Comparison of ENCODE assay signal across 21 cellular contexts in genomic region chr6:7604506-7604905, GRCh38. TPM values are rescaled to one million over a fixed set of nuclear protein-coding genes. Genes with fewer than 3 reads are reported as not detected.
DNase-seq lines count a peak whose midpoint lies in the region; ATAC-seq and TF ChIP-seq lines count a peak whose summit lies in the region.
"Had no signal": no experiment of that assay in that cellular context is flagged by ENCODE, and none has a peak within 500 bp of the region (broad histone marks: within the 10 kb centered on the region; RNA-seq: fewer than 3 reads in every experiment).

No MANE protein-coding gene starts in this region.

- no peak overlapping the region for H3K27ac ChIP-seq in CD4-positive, CD25-positive, alpha-beta regulatory T cell (ENCODE audit: insufficient read depth, low read length, poor library complexity, severe bottlenecking)
- H3K27ac ChIP-seq: esophagus squamous epithelium, gastroesophageal sphincter, neutrophil had no signal

- no peak for DNase-seq in CD4-positive, CD25-positive, alpha-beta regulatory T cell
- DNase-seq in GM12865 (ENCODE audit: low read depth), result peak; percentile 19
- no peak for DNase-seq in activated T-helper 1 cell treated with anti-CD3 and anti-CD28 coated beads, Interleukin-12 subunit alpha, Interleukin-12 subunit beta, Interleukin-2, Interleukin-4 antibody, amounts not matched to agents 30 ng/mL and 10 ng/mL and 1 ng/mL, durations not matched to agents 14 hours and 24 hours and 36 hours (ENCODE audit: low spot score)
- no peak for DNase-seq in epidermal melanocyte (ENCODE audit: insufficient read length, low spot score)
- no peak for DNase-seq in putamen (ENCODE audit: low spot score)
- DNase-seq: activated CD4-positive, alpha-beta T cell treated with anti-CD3 and anti-CD28 coated beads for 4 hours; activated CD8-positive, alpha-beta memory T cell treated with anti-CD3 and anti-CD28 coated beads, Interleukin-2, amount 50 U/mL, for 48 hours; activated naive CD4-positive, alpha-beta T cell treated with anti-CD3 and anti-CD28 coated beads, Interleukin-2, amount 10 ng/mL, durations not matched to agents 7 days and 5 days; DND-41; effector CD8-positive, alpha-beta T cell; esophagus squamous epithelium; KBM-7; NCI-H1694 treated with DMSO at 0.1 percent for 48 hours; NCI-H69; stimulated activated CD4-positive, alpha-beta T cell treated with anti-CD3 and anti-CD28 coated beads, Interleukin-2, amount 100 ng/mL, for 48 hours had no signal

- no peaks in the 10 kb centered on the region for H3K4me1 ChIP-seq in CD4-positive, CD25-positive, alpha-beta regulatory T cell (ENCODE audit: control insufficient read depth, insufficient read depth, low read length, poor library complexity, severe bottlenecking)
- H3K4me1 ChIP-seq: esophagus squamous epithelium, gastroesophageal sphincter had no signal

- H3K4me3 ChIP-seq in CD4-positive, CD25-positive, alpha-beta regulatory T cell (ENCODE audit: low read depth, low read length), result no peak overlapping the region
- no peak overlapping the region for H3K4me3 ChIP-seq in GM12865 (ENCODE audit: low read depth, low read length)
- H3K4me3 ChIP-seq: esophagus squamous epithelium, gastroesophageal sphincter, smooth muscle cell had no signal

- H3K36me3 Mint-ChIP-seq in CD4-positive, CD25-positive, alpha-beta regulatory T cell, result peaks cover 42% of the 10 kb centered on the region
- H3K36me3 Mint-ChIP-seq in activated T-helper 1 cell treated with anti-CD3 and anti-CD28 coated beads, Interleukin-12 subunit alpha, Interleukin-12 subunit beta, Interleukin-2, Interleukin-4 antibody, amounts not matched to agents 30 ng/mL and 10 ng/mL and 1 ng/mL, durations not matched to agents 14 hours and 24 hours and 36 hours (ENCODE audit: low read depth), result peaks cover 55% of the 10 kb centered on the region

- H3K27me3 Mint-ChIP-seq in CD4-positive, CD25-positive, alpha-beta regulatory T cell, result no peaks in the 10 kb centered on the region
- H3K27me3 Mint-ChIP-seq in activated T-helper 1 cell treated with anti-CD3 and anti-CD28 coated beads, Interleukin-12 subunit alpha, Interleukin-12 subunit beta, Interleukin-2, Interleukin-4 antibody, amounts not matched to agents 30 ng/mL and 10 ng/mL and 1 ng/mL, durations not matched to agents 14 hours and 24 hours and 36 hours (ENCODE audit: insufficient read depth), result no peaks in the 10 kb centered on the region
- H3K27me3 Mint-ChIP-seq: activated naive CD4-positive, alpha-beta T cell treated with anti-CD3 and anti-CD28 coated beads, Interleukin-2, amount 10 ng/mL, durations not matched to agents 7 days and 5 days; type B pancreatic cell had no signal

- H3K4me3 Mint-ChIP-seq in CD4-positive, CD25-positive, alpha-beta regulatory T cell, result no peak overlapping the region
- no peak overlapping the region for H3K4me3 Mint-ChIP-seq in activated T-helper 1 cell treated with anti-CD3 and anti-CD28 coated beads, Interleukin-12 subunit alpha, Interleukin-12 subunit beta, Interleukin-2, Interleukin-4 antibody, amounts not matched to agents 30 ng/mL and 10 ng/mL and 1 ng/mL, durations not matched to agents 14 hours and 24 hours and 36 hours
- H3K4me3 Mint-ChIP-seq: activated naive CD4-positive, alpha-beta T cell treated with anti-CD3 and anti-CD28 coated beads, Interleukin-2, amount 10 ng/mL, durations not matched to agents 7 days and 5 days; type B pancreatic cell had no signal

- no peaks in the 10 kb centered on the region for H3K9me3 ChIP-seq in CD4-positive, CD25-positive, alpha-beta regulatory T cell (ENCODE audit: control insufficient read depth in 2 of 2, low read length in 2 of 2)
- H3K9me3 ChIP-seq: esophagus squamous epithelium, gastroesophageal sphincter, neutrophil had no signal

- H3K9me3 Mint-ChIP-seq in CD4-positive, CD25-positive, alpha-beta regulatory T cell, result no peaks in the 10 kb centered on the region
- H3K9me3 Mint-ChIP-seq in activated T-helper 1 cell treated with anti-CD3 and anti-CD28 coated beads, Interleukin-12 subunit alpha, Interleukin-12 subunit beta, Interleukin-2, Interleukin-4 antibody, amounts not matched to agents 30 ng/mL and 10 ng/mL and 1 ng/mL, durations not matched to agents 14 hours and 24 hours and 36 hours, result no peaks in the 10 kb centered on the region
- H3K9me3 Mint-ChIP-seq: activated naive CD4-positive, alpha-beta T cell treated with anti-CD3 and anti-CD28 coated beads, Interleukin-2, amount 10 ng/mL, durations not matched to agents 7 days and 5 days; type B pancreatic cell had no signal

- peaks cover 84% of the 10 kb centered on the region for H3K36me3 ChIP-seq in CD4-positive, CD25-positive, alpha-beta regulatory T cell (ENCODE audit: control insufficient read depth, insufficient read depth, low read length)

- TF ChIP-seq CTCF in GM12865 (IDR thresholded peaks at IDR 0.05; ENCODE audit: insufficient read depth, low read depth, low read length, missing control alignments), result no peak

- intact Hi-C loops in activated T-helper 1 cell treated with anti-CD3 and anti-CD28 coated beads, Interleukin-12 subunit alpha, Interleukin-12 subunit beta, Interleukin-2, Interleukin-4 antibody, amounts not matched to agents 30 ng/mL and 10 ng/mL and 1 ng/mL, durations not matched to agents 14 hours and 24 hours and 36 hours (cut with micrococcal nuclease), result loop anchor here (2.0 kb wide), 1 partner anchor 14 kb away; the partner anchor contains the start of gene SNRNP48

- ATAC-seq in CD4-positive, CD25-positive, alpha-beta regulatory T cell (ENCODE audit: low read depth in 2 of 2), result no peak
- ATAC-seq in GM21825 (IDR thresholded peaks at IDR 0.05; ENCODE audit: unreplicated experiment) (peak; percentile 48), GM19467 (IDR thresholded peaks at IDR 0.05; ENCODE audit: unreplicated experiment) (no peak)
- ATAC-seq: gastroesophageal sphincter had no signal

- H3K4me1 Mint-ChIP-seq in CD4-positive, CD25-positive, alpha-beta regulatory T cell, result peaks cover under 1 to 21% (median 9%) of the 10 kb centered on the region in 4 donors
- peaks cover 22% of the 10 kb centered on the region for H3K4me1 Mint-ChIP-seq in activated T-helper 1 cell treated with anti-CD3 and anti-CD28 coated beads, Interleukin-12 subunit alpha, Interleukin-12 subunit beta, Interleukin-2, Interleukin-4 antibody, amounts not matched to agents 30 ng/mL and 10 ng/mL and 1 ng/mL, durations not matched to agents 14 hours and 24 hours and 36 hours (ENCODE audit: low read depth)

- no peaks in the 10 kb centered on the region for H3K27me3 ChIP-seq in CD4-positive, CD25-positive, alpha-beta regulatory T cell (ENCODE audit: control insufficient read depth, insufficient read depth, low read length)
- H3K27me3 ChIP-seq: esophagus squamous epithelium, gastroesophageal sphincter, neutrophil had no signal

- peak overlapping the region in 2 of 3 donors; percentile 44 to 45 for H3K27ac Mint-ChIP-seq in CD4-positive, CD25-positive, alpha-beta regulatory T cell
- peak overlapping the region; percentile 4 for H3K27ac Mint-ChIP-seq in activated T-helper 1 cell treated with anti-CD3 and anti-CD28 coated beads, Interleukin-12 subunit alpha, Interleukin-12 subunit beta, Interleukin-2, Interleukin-4 antibody, amounts not matched to agents 30 ng/mL and 10 ng/mL and 1 ng/mL, durations not matched to agents 14 hours and 24 hours and 36 hours
- H3K27ac Mint-ChIP-seq: activated naive CD4-positive, alpha-beta T cell treated with anti-CD3 and anti-CD28 coated beads, Interleukin-2, amount 10 ng/mL, durations not matched to agents 7 days and 5 days; type B pancreatic cell had no signal

RNA-seq across cellular contexts. Expression of gene SNRNP48, which starts 14.5 kb away (rescaled TPM):
- 10.9 TPM for total RNA-seq in CD4-positive, CD25-positive, alpha-beta regulatory T cell
- 10 to 100 TPM in 3 of 4 donors, 1 to 10 TPM in 1; 6.8 to 10.7 (median 10.3) TPM for polyA plus RNA-seq in CD4-positive, CD25-positive, alpha-beta regulatory T cell
- total RNA-seq in activated T-helper 1 cell treated with anti-CD3 and anti-CD28 coated beads, Interleukin-12 subunit alpha, Interleukin-12 subunit beta, Interleukin-2, Interleukin-4 antibody, amounts not matched to agents 30 ng/mL and 10 ng/mL and 1 ng/mL, durations not matched to agents 14 hours and 24 hours and 36 hours, result 17.7 and 18.0 TPM in 2 replicates
